In the genomic region with DNA sequence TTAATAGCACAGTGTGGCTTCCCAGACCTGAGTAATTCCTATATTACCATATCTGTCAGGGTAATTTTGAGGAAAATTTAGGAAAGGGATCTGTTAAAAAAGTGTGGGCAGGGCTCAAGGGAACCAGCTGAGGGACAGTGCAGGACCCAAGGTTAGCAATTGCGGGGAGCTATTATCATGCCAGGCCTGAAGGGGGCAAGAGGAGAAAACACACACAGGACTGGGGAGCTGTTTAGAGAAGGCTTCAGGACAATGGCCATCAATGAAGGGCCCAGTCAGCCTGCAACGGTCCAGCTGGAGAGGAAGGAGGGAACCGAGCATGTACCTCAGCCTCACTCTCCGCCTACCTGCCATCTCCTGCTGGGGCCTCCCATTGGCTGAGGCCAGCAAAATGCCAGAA, we compare ENCODE assay signal across 2 cellular contexts.
TF ChIP-seq lines count a peak whose summit lies in the region.

No MANE protein-coding gene starts in this region.

TF ChIP-seq in HepG2, 621 proteins besides CTCF, POLR2A, EP300 and RAD21:
- no peak for TF ChIP-seq GABPA (IDR thresholded peaks at IDR 0.05; ENCODE audit: low read depth, low read length)
- no peak for TF ChIP-seq GABPA (CRISPR knock-in tag; IDR thresholded peaks at IDR 0.05; ENCODE audit: low read depth)
- TF ChIP-seq FOXP4 (CRISPR knock-in tag; IDR thresholded peaks at IDR 0.05): no peak
- no peak for TF ChIP-seq NFKBIZ (CRISPR knock-in tag; IDR thresholded peaks at IDR 0.05)
- no peak for TF ChIP-seq ZNF275 (CRISPR knock-in tag; IDR thresholded peaks at IDR 0.05; ENCODE audit: borderline replicate concordance)
- TF ChIP-seq RNF2 (conservative IDR thresholded peaks at IDR 0.05; ENCODE audit: low read depth): no peak
- TF ChIP-seq ZEB1 (IDR thresholded peaks at IDR 0.05; ENCODE audit: insufficient replicate concordance, low read depth): no peak
- TF ChIP-seq, protein P1, sequence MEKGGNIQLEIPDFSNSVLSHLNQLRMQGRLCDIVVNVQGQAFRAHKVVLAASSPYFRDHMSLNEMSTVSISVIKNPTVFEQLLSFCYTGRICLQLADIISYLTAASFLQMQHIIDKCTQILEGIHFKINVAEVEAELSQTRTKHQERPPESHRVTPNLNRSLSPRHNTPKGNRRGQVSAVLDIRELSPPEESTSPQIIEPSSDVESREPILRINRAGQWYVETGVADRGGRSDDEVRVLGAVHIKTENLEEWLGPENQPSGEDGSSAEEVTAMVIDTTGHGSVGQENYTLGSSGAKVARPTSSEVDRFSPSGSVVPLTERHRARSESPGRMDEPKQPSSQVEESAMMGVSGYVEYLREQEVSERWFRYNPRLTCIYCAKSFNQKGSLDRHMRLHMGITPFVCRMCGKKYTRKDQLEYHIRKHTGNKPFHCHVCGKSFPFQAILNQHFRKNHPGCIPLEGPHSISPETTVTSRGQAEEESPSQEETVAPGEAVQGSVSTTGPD (CRISPR knock-in tag; IDR thresholded peaks at IDR 0.05): no peak
- TF ChIP-seq ZNF790 (CRISPR knock-in tag; IDR thresholded peaks at IDR 0.05; ENCODE audit: borderline replicate concordance): no peak
- no peak for TF ChIP-seq HOXA3 (CRISPR knock-in tag; IDR thresholded peaks at IDR 0.05)
- TF ChIP-seq ZNF367 (CRISPR knock-in tag; IDR thresholded peaks at IDR 0.05; ENCODE audit: borderline replicate concordance): no peak
- TF ChIP-seq ELF1 (CRISPR knock-in tag; IDR thresholded peaks at IDR 0.05): no peak
- no peak for TF ChIP-seq THYN1 (CRISPR knock-in tag; IDR thresholded peaks at IDR 0.05; ENCODE audit: borderline replicate concordance, low read depth)
- no peak for TF ChIP-seq FOXC1 (CRISPR knock-in tag; IDR thresholded peaks at IDR 0.05; ENCODE audit: borderline replicate concordance)
- no peak for TF ChIP-seq RAD51 (IDR thresholded peaks at IDR 0.05; ENCODE audit: borderline replicate concordance)
- TF ChIP-seq RBFOX2 (IDR thresholded peaks at IDR 0.05; ENCODE audit: low read depth, low read length): no peak
- TF ChIP-seq SP4 (CRISPR knock-in tag; IDR thresholded peaks at IDR 0.05): no peak
- TF ChIP-seq HDAC6 (IDR thresholded peaks at IDR 0.05; ENCODE audit: low read depth, low read length): no peak
- TF ChIP-seq KLF9 (CRISPR knock-in tag; IDR thresholded peaks at IDR 0.05; ENCODE audit: low read depth): no peak

TF ChIP-seq in GM12891, 5 proteins besides CTCF, POLR2A, EP300 and RAD21:
- no peak for TF ChIP-seq POU2F2 (IDR thresholded peaks at IDR 0.05; ENCODE audit: low read depth, low read length)
- TF ChIP-seq POLR2AphosphoS5 (IDR thresholded peaks at IDR 0.05; ENCODE audit: low read depth, low read length): no peak
- no peak for TF ChIP-seq TAF1 (IDR thresholded peaks at IDR 0.05; ENCODE audit: low read depth, low read length)
- TF ChIP-seq PAX5 (IDR thresholded peaks at IDR 0.05; ENCODE audit: insufficient read depth, low read length, severe bottlenecking): no peak
- no peak for TF ChIP-seq SPI1 (IDR thresholded peaks at IDR 0.05; ENCODE audit: low read depth, low read length)
